In the genomic region with DNA sequence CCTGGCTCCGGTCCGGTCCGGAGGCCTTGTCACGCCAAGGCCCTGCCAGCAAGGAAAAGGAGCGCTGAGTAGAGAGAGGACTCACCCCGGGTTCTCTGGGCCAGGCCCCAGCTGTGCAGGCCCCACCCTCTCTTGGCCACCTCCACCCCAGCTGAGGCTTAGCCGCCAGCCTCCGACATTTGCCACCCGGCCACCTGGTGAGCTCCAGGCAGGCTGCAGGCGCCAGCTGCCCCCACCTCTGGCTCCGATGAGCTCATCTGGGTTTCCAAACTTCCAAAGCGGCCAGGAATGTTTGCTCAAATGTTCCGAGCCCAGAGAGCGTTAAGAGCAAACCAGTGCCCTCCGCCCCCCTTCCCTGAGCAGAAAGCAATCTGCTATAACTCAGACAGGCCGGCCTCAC, we compare ENCODE assay signal across 13 cellular contexts. TPM values are rescaled to one million over a fixed set of nuclear protein-coding genes. Genes with fewer than 3 reads are reported as not detected.
A peak's percentile ranks its signal among the peaks of the same experiment; 100 is the strongest.
DNase-seq lines count a peak whose midpoint lies in the region; ATAC-seq and TF ChIP-seq lines count a peak whose summit lies in the region.
"Had no signal": no experiment of that assay in that cellular context is flagged by ENCODE, and none has a peak within 500 bp of the region (broad histone marks: within the 10 kb centered on the region; RNA-seq: fewer than 3 reads in every experiment).

No MANE protein-coding gene starts in this region.

- H3K4me3 ChIP-seq in AG10803 (ENCODE audit: low read length) (no peak overlapping the region; the same call in 1 of the 2 replicates), fibroblast of the aortic adventitia (ENCODE audit: low read depth, low read length) (no peak overlapping the region), neural progenitor cell (no peak overlapping the region)

- ATAC-seq in HG02870 (IDR thresholded peaks at IDR 0.05; ENCODE audit: unreplicated experiment) (no peak), HG03521 (IDR thresholded peaks at IDR 0.05; ENCODE audit: unreplicated experiment) (no peak)

- peaks cover 23% of the 10 kb centered on the region for H3K27me3 Mint-ChIP-seq in neural progenitor cell (ENCODE audit: insufficient read depth, low read depth)

- H3K27me3 ChIP-seq in neural progenitor cell, result no peaks in the 10 kb centered on the region

- no peak for TF ChIP-seq CTCF in AG10803 (conservative IDR thresholded peaks at IDR 0.05; ENCODE audit: low read length)
- no peak for TF ChIP-seq CTCF in fibroblast of the aortic adventitia (IDR thresholded peaks at IDR 0.05; ENCODE audit: insufficient read depth, low read length)
- TF ChIP-seq CTCF in neural progenitor cell (IDR thresholded peaks at IDR 0.05), result no peak

- H3K4me2 ChIP-seq in neural progenitor cell, result peak overlapping the region; percentile 22

- no peaks in the 10 kb centered on the region for H4K20me1 ChIP-seq in neural progenitor cell (ENCODE audit: low read depth)

- peaks cover 48% of the 10 kb centered on the region for H3K4me1 Mint-ChIP-seq in neural progenitor cell

- no peak overlapping the region for H3K27ac ChIP-seq in neural progenitor cell

- H2AFZ ChIP-seq in neural progenitor cell (replicated peaks), result no peak overlapping the region

- H3K79me2 ChIP-seq in neural progenitor cell (ENCODE audit: low read depth), result no peaks in the 10 kb centered on the region

- H3K36me3 ChIP-seq in neural progenitor cell, result no peaks in the 10 kb centered on the region

- H3K9ac ChIP-seq in neural progenitor cell, result no peak overlapping the region

- peak; percentile 78 for DNase-seq in AG10803 (ENCODE audit: low read depth)
- DNase-seq in NCI-H345 (lab: John Stamatoyannopoulos, UW), result peak; percentile 30
- DNase-seq in fibroblast of the aortic adventitia (ENCODE audit: low read depth), result peak; percentile 84
- peak; percentile 42 for DNase-seq in neural progenitor cell (ENCODE audit: low spot score)
- DNase-seq in activated CD8-positive, alpha-beta memory T cell treated with anti-CD3 and anti-CD28 coated beads, Interleukin-2, amount 50 U/mL, for 48 hours, result no peak
- DNase-seq in NCI-H128 (lab: John Stamatoyannopoulos, UW; ENCODE audit: unreplicated experiment), result no peak
- DNase-seq: activated naive CD4-positive, alpha-beta T cell; CD8-positive, alpha-beta memory T cell; NCI-H1048; stimulated activated CD4-positive, alpha-beta T cell treated with anti-CD3 and anti-CD28 coated beads, Interleukin-12 subunit alpha, Interleukin-12 subunit beta, amount 100 ng/mL, for 4 hours; T-helper 2 cell had no signal

- H3K36me3 Mint-ChIP-seq in neural progenitor cell, result no peaks in the 10 kb centered on the region
- H3K36me3 Mint-ChIP-seq: CD8-positive, alpha-beta memory T cell had no signal

- H3K27ac Mint-ChIP-seq in neural progenitor cell, result no peak overlapping the region

- H3F3A ChIP-seq in neural progenitor cell (ENCODE audit: low read depth), result peaks cover 21% of the 10 kb centered on the region

- no peaks in the 10 kb centered on the region for H3K9me3 ChIP-seq in neural progenitor cell (ENCODE audit: low read depth)

- H3K4me3 Mint-ChIP-seq in neural progenitor cell, result peak overlapping the region; percentile 25
- H3K4me3 Mint-ChIP-seq: CD8-positive, alpha-beta memory T cell had no signal

- no peaks in the 10 kb centered on the region for H3K9me3 Mint-ChIP-seq in neural progenitor cell
- H3K9me3 Mint-ChIP-seq: CD8-positive, alpha-beta memory T cell had no signal

- H3K4me1 ChIP-seq in neural progenitor cell, result peaks cover 13% of the 10 kb centered on the region

RNA-seq across cellular contexts. Expression of a gene that starts 9.0 kb away (rescaled TPM):
- total RNA-seq in fibroblast of the aortic adventitia (ENCODE audit: low replicate concordance) (27.9 and 55.9 TPM in 2 replicates), neural progenitor cell (ENCODE audit: low replicate concordance) (13.3 and 27.2 TPM in 2 replicates)

Comparison
In these comparisons a context has a peak if more than half of its experiments do, and no peak if none do; other contexts are left out.
1. DNase-seq: peak in AG10803 (single experiment), NCI-H345 (single experiment), fibroblast of the aortic adventitia (single experiment) and neural progenitor cell (single experiment); none in activated CD8-positive, alpha-beta memory T cell treated with anti-CD3 and anti-CD28 coated beads, Interleukin-2, amount 50 U/mL, for 48 hours (single experiment) and NCI-H128 (single experiment).